ENCODE assay signal across 14 cellular contexts in the genomic region with DNA sequence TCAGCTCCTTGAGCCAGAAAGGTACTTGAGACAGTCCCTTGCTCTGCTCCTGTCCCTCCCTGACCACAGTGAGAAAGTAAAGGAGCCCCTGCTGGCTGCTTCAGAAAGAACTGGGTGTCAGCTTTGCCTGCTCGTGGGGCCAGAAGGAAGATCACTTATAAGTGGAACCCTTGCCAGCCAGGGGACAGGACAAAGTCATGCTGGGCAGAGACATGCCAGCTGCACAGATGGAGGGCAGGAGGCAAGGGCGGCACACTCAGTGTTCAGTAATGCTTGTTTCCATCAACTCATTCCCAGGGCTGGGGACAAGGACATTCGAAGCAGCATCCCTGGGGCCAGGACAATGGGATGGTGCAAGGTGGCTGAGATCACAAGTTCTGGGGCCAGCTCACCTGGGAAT. TPM values are rescaled to one million over a fixed set of nuclear protein-coding genes. Genes with fewer than 3 reads are reported as not detected.
DNase-seq lines count a peak whose midpoint lies in the region; ATAC-seq and TF ChIP-seq lines count a peak whose summit lies in the region.
"Had no signal": no experiment of that assay in that cellular context is flagged by ENCODE, and none has a peak within 500 bp of the region (broad histone marks: within the 10 kb centered on the region; RNA-seq: fewer than 3 reads in every experiment).

No MANE protein-coding gene starts in this region.

- no peak overlapping the region for H3K4me3 ChIP-seq in mucosa of descending colon

- no peak overlapping the region for H3K4me3 Mint-ChIP-seq in stimulated activated effector memory CD8-positive, alpha-beta T cell treated with anti-CD3 and anti-CD28 coated beads, Interleukin-12 subunit alpha, Interleukin-12 subunit beta, amount 100 ng/mL, for 72 hours
- no peak overlapping the region for H3K4me3 Mint-ChIP-seq in stimulated activated memory B cell treated with anti-CD40 and anti-IgM and Interleukin-4, amounts not matched to agents 10 μg/mL and 1 μg/mL and 100 μg/mL, for 72 hours
- H3K4me3 Mint-ChIP-seq: B cell; CD4-positive, alpha-beta T cell had no signal

- ATAC-seq in Right ventricle myocardium superior (ENCODE audit: poor library complexity): peak; percentile 90
- ATAC-seq in left cardiac atrium: peak; percentile 75 to 78
- no peak for ATAC-seq in stimulated activated effector memory CD8-positive, alpha-beta T cell treated with anti-CD3 and anti-CD28 coated beads, Interleukin-12 subunit alpha, Interleukin-12 subunit beta, amount 100 ng/mL, for 72 hours
- no peak for ATAC-seq in stimulated activated memory B cell treated with anti-CD40 and anti-IgM and Interleukin-4, amounts not matched to agents 10 μg/mL and 1 μg/mL and 100 μg/mL, for 72 hours
- ATAC-seq in mucosa of descending colon: no peak
- ATAC-seq: HCT116 had no signal

- no peaks in the 10 kb centered on the region for H3K36me3 ChIP-seq in mucosa of descending colon (ENCODE audit: low read depth)

- H3K9me3 Mint-ChIP-seq in stimulated activated effector memory CD8-positive, alpha-beta T cell treated with anti-CD3 and anti-CD28 coated beads, Interleukin-12 subunit alpha, Interleukin-12 subunit beta, amount 100 ng/mL, for 72 hours: no peaks in the 10 kb centered on the region
- peaks cover 19% of the 10 kb centered on the region for H3K9me3 Mint-ChIP-seq in stimulated activated memory B cell treated with anti-CD40 and anti-IgM and Interleukin-4, amounts not matched to agents 10 μg/mL and 1 μg/mL and 100 μg/mL, for 72 hours
- H3K9me3 Mint-ChIP-seq: CD4-positive, alpha-beta T cell had no signal

- DNase-seq in Right ventricle myocardium superior (peak; percentile 59), cardiac septum (ENCODE audit: low spot score) (no peak), cerebellar cortex (ENCODE audit: low spot score) (peak; percentile 56), left cardiac atrium (no peak), DMS53 (lab: John Stamatoyannopoulos, UW) (no peak), mucosa of descending colon (no peak)
- DNase-seq in stimulated activated effector memory CD8-positive, alpha-beta T cell treated with anti-CD3 and anti-CD28 coated beads, Interleukin-12 subunit alpha, Interleukin-12 subunit beta, amount 100 ng/mL, for 72 hours (ENCODE audit: low spot score in 2 of 2): no peak
- DNase-seq: Calu3; CD4-positive, alpha-beta T cell; DMS 273 treated with DMSO at 0.1 percent for 48 hours; DMS79 had no signal

- H3K4me1 ChIP-seq in mucosa of descending colon (ENCODE audit: low read depth): no peaks in the 10 kb centered on the region

- peaks cover 19% of the 10 kb centered on the region for H3K36me3 Mint-ChIP-seq in stimulated activated effector memory CD8-positive, alpha-beta T cell treated with anti-CD3 and anti-CD28 coated beads, Interleukin-12 subunit alpha, Interleukin-12 subunit beta, amount 100 ng/mL, for 72 hours
- peaks cover 76% of the 10 kb centered on the region for H3K36me3 Mint-ChIP-seq in stimulated activated memory B cell treated with anti-CD40 and anti-IgM and Interleukin-4, amounts not matched to agents 10 μg/mL and 1 μg/mL and 100 μg/mL, for 72 hours

- H3K4me1 Mint-ChIP-seq in stimulated activated effector memory CD8-positive, alpha-beta T cell treated with anti-CD3 and anti-CD28 coated beads, Interleukin-12 subunit alpha, Interleukin-12 subunit beta, amount 100 ng/mL, for 72 hours: peaks cover 8% of the 10 kb centered on the region
- H3K4me1 Mint-ChIP-seq in stimulated activated memory B cell treated with anti-CD40 and anti-IgM and Interleukin-4, amounts not matched to agents 10 μg/mL and 1 μg/mL and 100 μg/mL, for 72 hours: no peaks in the 10 kb centered on the region
- H3K4me1 Mint-ChIP-seq: B cell had no signal

- no peak for TF ChIP-seq CTCF in mucosa of descending colon (IDR thresholded peaks at IDR 0.05)

- peak overlapping the region; percentile 83 for H3K27ac Mint-ChIP-seq in stimulated activated effector memory CD8-positive, alpha-beta T cell treated with anti-CD3 and anti-CD28 coated beads, Interleukin-12 subunit alpha, Interleukin-12 subunit beta, amount 100 ng/mL, for 72 hours
- no peak overlapping the region for H3K27ac Mint-ChIP-seq in stimulated activated memory B cell treated with anti-CD40 and anti-IgM and Interleukin-4, amounts not matched to agents 10 μg/mL and 1 μg/mL and 100 μg/mL, for 72 hours
- H3K27ac Mint-ChIP-seq: B cell; CD4-positive, alpha-beta T cell had no signal

- no peaks in the 10 kb centered on the region for H3K27me3 Mint-ChIP-seq in stimulated activated memory B cell treated with anti-CD40 and anti-IgM and Interleukin-4, amounts not matched to agents 10 μg/mL and 1 μg/mL and 100 μg/mL, for 72 hours
- H3K27me3 Mint-ChIP-seq: B cell; CD4-positive, alpha-beta T cell had no signal

- peaks cover 6% of the 10 kb centered on the region for H3K9me3 ChIP-seq in mucosa of descending colon

- intact Hi-C loops in Right ventricle myocardium superior (cut with DNase I) (no loop called here), cardiac septum (cut with DNase I) (no loop called here), left cardiac atrium (cut with DNase I) (no loop called here), mucosa of descending colon (cut with DNase I, micrococcal nuclease) (no loop called here)

RNA-seq across cellular contexts. Expression of gene NTPCR, which starts 41.8 kb away (rescaled TPM):
- 56.9 TPM for total RNA-seq in Right ventricle myocardium superior
- 47.1 TPM for total RNA-seq in cardiac septum
- 10 to 100 TPM; 46.4 to 58.4 TPM for total RNA-seq in left cardiac atrium
- 10 to 100 TPM; 36.5 to 49.9 (median 46.4) TPM for total RNA-seq in mucosa of descending colon

Comparison
In these comparisons a context has a peak if more than half of its experiments do, and no peak if none do; other contexts are left out.
1. DNase-seq: peak in Right ventricle myocardium superior (single experiment) and cerebellar cortex (single experiment); none in cardiac septum (single experiment), left cardiac atrium (single experiment), stimulated activated effector memory CD8-positive, alpha-beta T cell treated with anti-CD3 and anti-CD28 coated beads, Interleukin-12 subunit alpha, Interleukin-12 subunit beta, amount 100 ng/mL, for 72 hours (0 of 2), DMS53 (single experiment) and mucosa of descending colon (0 of 3).
2. ATAC-seq: peak in Right ventricle myocardium superior (single experiment) and left cardiac atrium (2 of 2); none in stimulated activated effector memory CD8-positive, alpha-beta T cell treated with anti-CD3 and anti-CD28 coated beads, Interleukin-12 subunit alpha, Interleukin-12 subunit beta, amount 100 ng/mL, for 72 hours (single experiment), stimulated activated memory B cell treated with anti-CD40 and anti-IgM and Interleukin-4, amounts not matched to agents 10 μg/mL and 1 μg/mL and 100 μg/mL, for 72 hours (single experiment) and mucosa of descending colon (single experiment).